In the genomic region with DNA sequence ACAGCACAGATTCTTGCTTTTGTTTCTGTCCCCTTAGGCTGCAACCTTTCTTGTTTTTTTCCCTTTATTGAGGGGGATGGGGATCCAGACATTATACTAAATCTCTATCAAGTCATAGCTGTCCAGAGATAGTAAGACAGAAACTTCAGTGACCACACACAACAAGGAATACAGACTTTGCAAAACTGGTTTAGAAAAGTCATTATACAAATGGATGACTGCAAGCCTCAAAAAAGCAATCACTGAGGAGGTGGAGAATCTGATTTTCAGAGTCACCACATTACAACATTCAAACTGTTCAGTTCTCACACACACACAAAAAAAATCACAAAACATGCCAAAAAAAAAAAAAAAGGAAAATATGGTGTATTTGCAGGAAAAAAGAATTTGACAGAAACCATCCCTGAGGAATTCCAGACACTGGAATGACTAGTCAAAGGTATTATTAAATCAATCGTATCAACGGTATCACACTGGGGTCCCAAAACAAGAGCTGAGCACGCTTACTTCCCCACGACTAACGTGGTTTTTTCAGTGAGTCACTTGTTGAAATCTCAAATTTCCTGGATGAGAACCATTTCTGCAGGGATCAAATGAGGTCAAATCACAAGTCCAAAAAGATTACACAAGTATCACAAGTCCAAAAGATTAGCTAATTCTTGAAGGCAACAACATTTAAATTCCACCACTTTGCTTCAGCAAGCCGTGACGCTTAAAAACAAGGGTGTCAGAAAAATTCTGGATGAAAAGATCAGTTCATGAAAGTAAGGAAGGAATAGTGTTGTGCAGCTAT, we compare ENCODE assay signal across 11 cellular contexts. TPM values are rescaled to one million over a fixed set of nuclear protein-coding genes. Genes with fewer than 3 reads are reported as not detected.
DNase-seq lines count a peak whose midpoint lies in the region; ATAC-seq and TF ChIP-seq lines count a peak whose summit lies in the region.
"Had no signal": no experiment of that assay in that cellular context is flagged by ENCODE, and none has a peak within 500 bp of the region (broad histone marks: within the 10 kb centered on the region; RNA-seq: fewer than 3 reads in every experiment).

No MANE protein-coding gene starts in this region.

- 0 out of 2 replicates have a peak, but pooled peaks cover 1% of the 10 kb centered on the region for H3K36me3 ChIP-seq in IMR-90 (ENCODE audit: control insufficient read depth, insufficient read depth, low read length)
- no peaks in the 10 kb centered on the region for H3K36me3 ChIP-seq in skeletal muscle satellite cell (ENCODE audit: insufficient read depth, low read length)
- H3K36me3 ChIP-seq: tibial artery had no signal

- H4K5ac ChIP-seq in IMR-90 (ENCODE audit: low read depth, low read length), result no peak overlapping the region

- 84% methylated on average over 5 of the region's 7 CpGs; no CpG with 5 or more reads in 1 of the 2 experiments for WGBS in IMR-90 (ENCODE audit: extremely low coverage in 2 of 2, insufficient read length in 1 of 2), 2 experiments

- peaks cover 63% of the 10 kb centered on the region for H4K20me1 ChIP-seq in IMR-90 (ENCODE audit: insufficient read depth, low read length)

- H3K27ac Mint-ChIP-seq in WTC11, result peak overlapping the region; percentile 93

- H3K27me3 ChIP-seq in IMR-90 (ENCODE audit: control insufficient read depth, insufficient read depth, low read length) (no peaks in the 10 kb centered on the region), skeletal muscle satellite cell (ENCODE audit: control insufficient read depth, insufficient read depth, low read length) (no peaks in the 10 kb centered on the region)
- H3K27me3 ChIP-seq: tibial artery had no signal

- H2BK20ac ChIP-seq in IMR-90 (ENCODE audit: low read depth, low read length), result no peak overlapping the region

- no peak overlapping the region for H3K56ac ChIP-seq in IMR-90 (ENCODE audit: extremely low read depth, insufficient read depth, low read length)

- in situ Hi-C loops in IMR-90 (cut with MboI; ENCODE audit: low sequenced_read_pairs), result no loop called here

- no peak overlapping the region for H3K23ac ChIP-seq in IMR-90 (ENCODE audit: low read depth, low read length)

- TF ChIP-seq CTCF in IMR-90 (conservative IDR thresholded peaks at IDR 0.05; ENCODE audit: low read depth, low read length) (no peak), WTC11 (IDR thresholded peaks at IDR 0.05) (no peak), fibroblast of pulmonary artery (IDR thresholded peaks at IDR 0.05; ENCODE audit: low read length, missing control alignments) (no peak)

- no peak overlapping the region for H2BK120ac ChIP-seq in IMR-90 (ENCODE audit: low read depth, low read length)

- peaks cover 10% of the 10 kb centered on the region for H3K9me3 Mint-ChIP-seq in WTC11

- peaks cover 22% of the 10 kb centered on the region for H3K4me1 ChIP-seq in IMR-90 (ENCODE audit: control insufficient read depth, insufficient read depth, low read length)
- peaks cover 46% of the 10 kb centered on the region for H3K4me1 ChIP-seq in skeletal muscle satellite cell (ENCODE audit: control insufficient read depth, insufficient read depth, low read length)

- ATAC-seq in IMR-90 (ENCODE audit: low read depth) (no peak), WTC11 (no peak), HG03039 (IDR thresholded peaks at IDR 0.05; ENCODE audit: unreplicated experiment) (no peak), HG03521 (IDR thresholded peaks at IDR 0.05; ENCODE audit: unreplicated experiment) (no peak), HG02884 (IDR thresholded peaks at IDR 0.05; ENCODE audit: unreplicated experiment) (no peak)

- peaks cover 34 to 77% of the 10 kb centered on the region in 2 experiments for H3K79me1 ChIP-seq in IMR-90 (ENCODE audit: low read depth in 1 of 2, low read length in 2 of 2)

- CTCF ChIA-PET in IMR-90 (lab: Yijun Ruan, JAX) (no interaction called here), WTC11 (lab: Charles Lee) (interaction anchor here (1.8 kb wide), 1 partner anchor 232 kb away, joined by 5 read pairs; no protein-coding TSS in a partner anchor)

- no peak overlapping the region for H2AFZ ChIP-seq in IMR-90 (replicated peaks; ENCODE audit: low read length, poor library complexity)

- H2AK5ac ChIP-seq in IMR-90 (ENCODE audit: low read depth, low read length), result no peak overlapping the region

- H3K4me3 Mint-ChIP-seq in WTC11, result peak overlapping the region; percentile 29

- H3K9ac ChIP-seq in IMR-90 (ENCODE audit: low read depth, low read length), result no peak overlapping the region
- no peak overlapping the region for H3K9ac ChIP-seq in skeletal muscle satellite cell (ENCODE audit: low read depth, low read length)

- H3K9me1 ChIP-seq in IMR-90 (ENCODE audit: insufficient read depth, low read length), result peaks cover 7% of the 10 kb centered on the region

- no peak overlapping the region for H3K27ac ChIP-seq in IMR-90 (ENCODE audit: insufficient read depth, low read length)

- no peak overlapping the region for H3K18ac ChIP-seq in IMR-90 (ENCODE audit: low read depth, low read length)

- H3K4me3 ChIP-seq in IMR-90 (ENCODE audit: insufficient read depth, low read depth, low read length), result no peak overlapping the region
- no peak overlapping the region for H3K4me3 ChIP-seq in fibroblast of pulmonary artery (replicated peaks; ENCODE audit: low read depth, low read length)
- peak overlapping the region; percentile 15 for H3K4me3 ChIP-seq in skeletal muscle satellite cell (ENCODE audit: low read length)
- H3K4me3 ChIP-seq: tibial artery had no signal

- H4K91ac ChIP-seq in IMR-90 (ENCODE audit: insufficient read depth, low read depth, low read length), result no peak overlapping the region

- TF ChIP-seq RAD21 in IMR-90 (IDR thresholded peaks at IDR 0.05; ENCODE audit: low read length), result no peak

- H3K4me2 ChIP-seq in IMR-90 (ENCODE audit: low read depth, low read length), result peak overlapping the region; percentile 49; the same call in 1 of the 2 replicates
- H3K4me2 ChIP-seq in skeletal muscle satellite cell (ENCODE audit: low read length), result peak overlapping the region; percentile 65

- no peaks in the 10 kb centered on the region; the same call in 1 of the 2 replicates for H3K27me3 Mint-ChIP-seq in WTC11 (ENCODE audit: low read depth)

- no peak for TF ChIP-seq POLR2A in IMR-90 (IDR thresholded peaks at IDR 0.05; ENCODE audit: low read depth, low read length)

- BruUV-seq in IMR-90 (replicated peaks; lab: Mats Ljungman, UMichigan), result no TSS peak

- H3K14ac ChIP-seq in IMR-90 (replicated peaks; ENCODE audit: low read depth, low read length), result no peak overlapping the region

- H3K4me1 Mint-ChIP-seq in WTC11, result peaks cover 84% of the 10 kb centered on the region

- no peak overlapping the region for H2BK15ac ChIP-seq in IMR-90 (ENCODE audit: low read depth, low read length)

- peaks cover 14% of the 10 kb centered on the region for H3K36me3 Mint-ChIP-seq in WTC11

- intact Hi-C loops in IMR-90 (cut with micrococcal nuclease), result loop anchor here (5.0 kb wide), 1 partner anchor 37 kb away; no protein-coding TSS in a partner anchor

- peak; percentile 76 for DNase-seq in IMR-90
- DNase-seq in WTC11 (ENCODE audit: low spot score), result no peak
- DNase-seq in fibroblast of pulmonary artery (ENCODE audit: low read depth), result peak; percentile 39
- DNase-seq in mucosa of gallbladder (ENCODE audit: low spot score), result no peak
- DNase-seq: glutamatergic neuron, NCI-H524 treated with DMSO at 0.1 percent for 48 hours, tibial artery had no signal

- no peak overlapping the region for H2AK9ac ChIP-seq in IMR-90 (replicated peaks; ENCODE audit: low read depth, low read length, poor library complexity)

- no peak overlapping the region for H2BK5ac ChIP-seq in IMR-90 (ENCODE audit: low read depth, low read length, poor library complexity, severe bottlenecking)

- dilution Hi-C loops in IMR-90 (cut with HindIII; ENCODE audit: low sequenced_read_pairs, unreplicated experiment), result no loop called here

- POLR2A ChIA-PET in IMR-90 (lab: Charles Lee; ENCODE audit: unreplicated experiment) (no interaction called here), WTC11 (lab: Charles Lee) (no interaction called here)

- no peak overlapping the region for H3K4ac ChIP-seq in IMR-90 (ENCODE audit: low read depth, low read length)

- peaks cover 3% of the 10 kb centered on the region; the same call in 1 of the 2 replicates for H3K9me3 ChIP-seq in IMR-90 (ENCODE audit: control insufficient read depth, insufficient read depth, low read length)
- H3K9me3 ChIP-seq in skeletal muscle satellite cell (replicated peaks; ENCODE audit: low read length), result peaks cover 4% of the 10 kb centered on the region

- H4K8ac ChIP-seq in IMR-90 (ENCODE audit: low read depth in 2 of 2, low read length in 2 of 2), result no peak overlapping the region

TF ChIP-seq in IMR-90, 13 proteins besides CTCF, POLR2A, EP300 and RAD21:
- peak; percentile 24; the same call in 1 of the 2 replicates for TF ChIP-seq CEBPB (IDR thresholded peaks at IDR 0.05; ENCODE audit: low read depth, low read length)
- TF ChIP-seq RCOR1 (IDR thresholded peaks at IDR 0.05; ENCODE audit: insufficient replicate concordance, low read length), result no peak

TF ChIP-seq in WTC11, 78 proteins besides CTCF, POLR2A, EP300 and RAD21 (continues in another document):
- no peak for TF ChIP-seq ZNF396 (CRISPR knock-in tag; IDR thresholded peaks at IDR 0.05; ENCODE audit: borderline replicate concordance)
- TF ChIP-seq ZNF317 (CRISPR knock-in tag; IDR thresholded peaks at IDR 0.05; ENCODE audit: borderline replicate concordance, low read depth), result no peak

RNA-seq across cellular contexts. Expression of gene USP12, which starts 41.2 kb away (rescaled TPM):
- 16.5 and 27.2 TPM in 2 replicates for total RNA-seq in IMR-90 (2012; rRNA removed)
- 7.8 and 11.8 TPM in 2 replicates for polyA plus RNA-seq in IMR-90 (2012; rRNA removed)
- polyA plus RNA-seq in IMR-90 (2012; cell fraction: cytosol; rRNA removed), result 1.1 and 4.1 TPM in 2 replicates
- 0.81 and 8.1 TPM in 2 replicates for polyA plus RNA-seq in IMR-90 (2012; cell fraction: nucleus; rRNA removed; ENCODE audit: low replicate concordance)
- 23.1 to 26.1 TPM (median 25.1 TPM) in 3 replicates for total RNA-seq in WTC11 (2021)
- total RNA-seq in skeletal muscle satellite cell (2012; rRNA removed), result 21.8 and 22.8 TPM in 2 replicates
- 27.0 TPM for total RNA-seq in mucosa of gallbladder

Comparison
In these comparisons a context has a peak if more than half of its experiments do, and no peak if none do; other contexts are left out.
1. DNase-seq: peak in IMR-90 (single experiment) and fibroblast of pulmonary artery (single experiment); none in WTC11 (single experiment) and mucosa of gallbladder (single experiment).